ENCODE assay signal across 8 cellular contexts in the genomic region with DNA sequence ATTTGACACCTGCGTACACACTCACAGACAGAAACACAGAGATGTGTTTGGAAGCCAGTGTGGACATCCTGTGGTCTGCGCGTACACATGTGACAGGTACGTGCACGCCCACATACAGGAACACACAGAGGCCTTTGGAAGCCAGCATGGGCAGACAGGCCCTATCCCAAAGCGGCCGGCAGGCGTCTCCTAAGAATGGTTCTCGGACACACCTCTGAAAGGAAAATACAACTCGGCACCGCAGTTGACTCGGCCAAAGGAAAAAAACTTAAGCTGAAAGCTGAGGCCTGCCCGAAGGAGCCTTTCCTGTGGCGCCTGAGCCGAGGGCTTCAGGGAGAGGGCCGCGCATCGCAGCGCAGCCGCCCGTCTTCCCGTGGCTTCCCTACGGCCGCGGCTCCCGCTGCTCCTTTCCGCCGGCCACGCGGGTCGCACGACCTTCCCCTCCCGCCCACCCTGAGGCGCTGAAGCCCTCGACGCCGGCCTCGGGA. TPM values are rescaled to one million over a fixed set of nuclear protein-coding genes. Genes with fewer than 3 reads are reported as not detected.
DNase-seq lines count a peak whose midpoint lies in the region; ATAC-seq and TF ChIP-seq lines count a peak whose summit lies in the region.

No MANE protein-coding gene starts in this region.

- peaks cover 3% of the 10 kb centered on the region for H3K36me3 Mint-ChIP-seq in IgD-negative memory B cell

- H3K36me3 ChIP-seq in adrenal gland (replicated peaks in 1 of 2) = no peaks in the 10 kb centered on the region

- H3K27ac Mint-ChIP-seq in IgD-negative memory B cell = peak overlapping the region in 2 of 3 donors; percentile 8 to 24

- H3K27me3 ChIP-seq in adrenal gland (no peaks in the 10 kb centered on the region), right cardiac atrium (ENCODE audit: control insufficient read depth, insufficient read depth) (no peaks in the 10 kb centered on the region)

- intact Hi-C loops in adrenal gland (cut with DNase I) = loop anchor here (5.0 to 10.0 kb wide), 2 partner anchors 144 to 147 kb away; no protein-coding TSS in a partner anchor
- intact Hi-C loops in right cardiac atrium (cut with DNase I) = no loop called here

- H3K9me3 Mint-ChIP-seq in IgD-negative memory B cell = no peaks in the 10 kb centered on the region

- peak; percentile 19 for TF ChIP-seq CTCF in GM20000 (IDR thresholded peaks at IDR 0.05; ENCODE audit: extremely low read depth, missing control alignments)
- TF ChIP-seq CTCF in adrenal gland (IDR thresholded peaks at IDR 0.05) = peak; percentile 17 to 62 (median 52)

- peak overlapping the region; percentile 67 to 94 (median 86) for H3K4me3 Mint-ChIP-seq in IgD-negative memory B cell

- ATAC-seq in SK-N-SH treated with all-trans-retinoic acid at 6 μM for 48 hours (peak; percentile 76), right cardiac atrium (peak in 1 of 2 donors; percentile 30)

- peaks cover 24 to 28% (median 26%) of the 10 kb centered on the region in 3 donors for H3K4me1 Mint-ChIP-seq in IgD-negative memory B cell

- no peak for TF ChIP-seq POLR2A in adrenal gland (IDR thresholded peaks at IDR 0.05)

- H3K4me1 ChIP-seq in adrenal gland (replicated peaks in 1 of 2) (peaks cover 3 to 23% of the 10 kb centered on the region in 2 donors), right cardiac atrium (ENCODE audit: control insufficient read depth, insufficient read depth, low read length) (peaks cover 3% of the 10 kb centered on the region)

- H3K27me3 Mint-ChIP-seq in IgD-negative memory B cell = no peaks in the 10 kb centered on the region

- H3K27ac ChIP-seq in adrenal gland (peak overlapping the region in 3 of 5 donors; percentile 60 to 77 (median 77)), right cardiac atrium (ENCODE audit: low read length) (no peak overlapping the region)

- peak; percentile 32 for DNase-seq in COR-L47 (lab: John Stamatoyannopoulos, UW)
- DNase-seq in GM20000 (ENCODE audit: low spot score) = peak; percentile 61
- DNase-seq in adrenal gland = peak; percentile 58 to 90 (median 79)
- peak; percentile 38 to 74 (median 72) for DNase-seq in right cardiac atrium
- DNase-seq in renal cortical epithelial cell (ENCODE audit: low read depth) = peak; percentile 72
- DNase-seq in NCI-H187 (lab: John Stamatoyannopoulos, UW) = no peak

- H3K4me3 ChIP-seq in adrenal gland (peak overlapping the region in 2 of 4 donors; percentile 81 to 87), right cardiac atrium (ENCODE audit: low read length) (peak overlapping the region; percentile 71)

- WGBS in adrenal gland, 4 donors = 2 to 9% (median 4%) methylated on average over 17 to 38 of the region's 38 CpGs
- WGBS in right cardiac atrium = 6% methylated on average over 38 of the region's 38 CpGs

- H3K9me3 ChIP-seq in adrenal gland (replicated peaks in 1 of 3) (no peaks in the 10 kb centered on the region), right cardiac atrium (ENCODE audit: control insufficient read depth, low read length) (no peaks in the 10 kb centered on the region)

TF ChIP-seq in SK-N-SH treated with all-trans-retinoic acid at 6 μM for 48 hours, 23 proteins besides CTCF, POLR2A, EP300 and RAD21:
- no peak for TF ChIP-seq PPARA (CRISPR knock-in tag; IDR thresholded peaks at IDR 0.05; ENCODE audit: borderline replicate concordance)
- TF ChIP-seq ISL1 (CRISPR knock-in tag; IDR thresholded peaks at IDR 0.05) = no peak
- no peak for TF ChIP-seq ARNTL (CRISPR knock-in tag; IDR thresholded peaks at IDR 0.05; ENCODE audit: borderline replicate concordance, low read depth)
- no peak for TF ChIP-seq ZNF70 (CRISPR knock-in tag; IDR thresholded peaks at IDR 0.05)
- no peak for TF ChIP-seq TCF4 (CRISPR knock-in tag; IDR thresholded peaks at IDR 0.05; ENCODE audit: borderline replicate concordance)
- TF ChIP-seq, protein P1, sequence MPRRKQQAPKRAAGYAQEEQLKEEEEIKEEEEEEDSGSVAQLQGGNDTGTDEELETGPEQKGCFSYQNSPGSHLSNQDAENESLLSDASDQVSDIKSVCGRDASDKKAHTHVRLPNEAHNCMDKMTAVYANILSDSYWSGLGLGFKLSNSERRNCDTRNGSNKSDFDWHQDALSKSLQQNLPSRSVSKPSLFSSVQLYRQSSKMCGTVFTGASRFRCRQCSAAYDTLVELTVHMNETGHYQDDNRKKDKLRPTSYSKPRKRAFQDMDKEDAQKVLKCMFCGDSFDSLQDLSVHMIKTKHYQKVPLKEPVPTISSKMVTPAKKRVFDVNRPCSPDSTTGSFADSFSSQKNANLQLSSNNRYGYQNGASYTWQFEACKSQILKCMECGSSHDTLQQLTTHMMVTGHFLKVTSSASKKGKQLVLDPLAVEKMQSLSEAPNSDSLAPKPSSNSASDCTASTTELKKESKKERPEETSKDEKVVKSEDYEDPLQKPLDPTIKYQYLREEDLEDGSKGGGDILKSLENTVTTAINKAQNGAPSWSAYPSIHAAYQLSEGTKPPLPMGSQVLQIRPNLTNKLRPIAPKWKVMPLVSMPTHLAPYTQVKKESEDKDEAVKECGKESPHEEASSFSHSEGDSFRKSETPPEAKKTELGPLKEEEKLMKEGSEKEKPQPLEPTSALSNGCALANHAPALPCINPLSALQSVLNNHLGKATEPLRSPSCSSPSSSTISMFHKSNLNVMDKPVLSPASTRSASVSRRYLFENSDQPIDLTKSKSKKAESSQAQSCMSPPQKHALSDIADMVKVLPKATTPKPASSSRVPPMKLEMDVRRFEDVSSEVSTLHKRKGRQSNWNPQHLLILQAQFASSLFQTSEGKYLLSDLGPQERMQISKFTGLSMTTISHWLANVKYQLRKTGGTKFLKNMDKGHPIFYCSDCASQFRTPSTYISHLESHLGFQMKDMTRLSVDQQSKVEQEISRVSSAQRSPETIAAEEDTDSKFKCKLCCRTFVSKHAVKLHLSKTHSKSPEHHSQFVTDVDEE (CRISPR knock-in tag; IDR thresholded peaks at IDR 0.05) = no peak
TF ChIP-seq in SK-N-SH treated with all-trans-retinoic acid at 6 μM for 48 hours: peak in this region for 0.

RNA-seq across cellular contexts. Expression of a gene that starts 1.4 kb away (rescaled TPM):
- polyA plus RNA-seq in IgD-negative memory B cell (4.4 TPM), adrenal gland (10 to 100 TPM; 10.1 to 20.5 (median 12.9) TPM), right cardiac atrium (6.5 TPM)
- total RNA-seq in adrenal gland (10 to 100 TPM; 12.7 to 36.7 (median 16.6) TPM), right cardiac atrium (10 to 100 TPM in 2 of 4 donors, 1 to 10 TPM in 2; 9.0 to 10.7 (median 9.7) TPM), renal cortical epithelial cell (26.7 and 33.9 TPM in 2 replicates)

RNA-seq across cellular contexts. Expression of a gene that starts 41.5 kb away (rescaled TPM):
- polyA plus RNA-seq in IgD-negative memory B cell (708 TPM), adrenal gland (10 to 100 TPM; 25.7 to 76.2 (median 56.0) TPM), right cardiac atrium (21.6 TPM)
- total RNA-seq in adrenal gland (100 to 1,000 TPM in 2 of 8 donors, 10 to 100 TPM in 6; 39.6 to 218 (median 61.6) TPM), right cardiac atrium (10 to 100 TPM; 19.4 to 27.2 (median 22.9) TPM), renal cortical epithelial cell (287 and 307 TPM in 2 replicates)

Comparison
In these comparisons a context has a peak if more than half of its experiments do, and no peak if none do; other contexts are left out.
1. DNase-seq: peak in COR-L47 (single experiment), GM20000 (single experiment), adrenal gland (7 of 7), right cardiac atrium (3 of 3) and renal cortical epithelial cell (single experiment); none in NCI-H187 (0 of 2).
2. intact Hi-C loops: an anchor here in adrenal gland (5.0 to 10.0 kb wide); none called in right cardiac atrium.